Comparison of ENCODE assay signal across 9 cellular contexts in genomic region chr3:51099794-51100542, GRCh38.
DNase-seq lines count a peak whose midpoint lies in the region; ATAC-seq, FAIRE-seq and TF ChIP-seq lines count a peak whose summit lies in the region.
"Had no signal": no experiment of that assay in that cellular context is flagged by ENCODE, and none has a peak within 500 bp of the region (broad histone marks: within the 10 kb centered on the region; RNA-seq: fewer than 3 reads in every experiment).

No MANE protein-coding gene starts in this region.

- H3K27me3 Mint-ChIP-seq in astrocyte (ENCODE audit: low read depth, unreplicated experiment), result no peaks in the 10 kb centered on the region

- H3K9me3 ChIP-seq in A673 (ENCODE audit: low read depth, low read length, poor library complexity, severe bottlenecking) (no peaks in the 10 kb centered on the region), astrocyte (ENCODE audit: insufficient read depth, low read depth, low read length) (no peaks in the 10 kb centered on the region), iPS DF 6.9 (ENCODE audit: control insufficient read depth, insufficient read depth, low read length) (no peaks in the 10 kb centered on the region)

- WGBS in iPS DF 6.9 (ENCODE audit: insufficient coverage, insufficient read length), result no CpG with 5 or more reads among the region's 3 CpGs

- DNase-seq in A673 (ENCODE audit: low spot score), result peak; percentile 51
- peak; percentile 63 for DNase-seq in ELF-1 (ENCODE audit: low read depth, low spot score)
- DNase-seq in NCI-H2029 (lab: John Stamatoyannopoulos, UW), result peak; percentile 43
- peak; percentile 26 for DNase-seq in astrocyte (ENCODE audit: low read depth)
- DNase-seq in iPS DF 6.9 (ENCODE audit: low read depth, low spot score), result peak; percentile 41
- DNase-seq in stromal cell of bone marrow (ENCODE audit: low read depth), result peak; percentile 52

- no TSS peak for BruUV-seq in A673 (replicated peaks; lab: Mats Ljungman, UMichigan)

- no peaks in the 10 kb centered on the region for H3K4me1 ChIP-seq in A673 (ENCODE audit: insufficient read depth, low read length, poor library complexity, severe bottlenecking)
- H3K4me1 ChIP-seq in astrocyte (ENCODE audit: insufficient read depth, low read length), result no peaks in the 10 kb centered on the region
- no peaks in the 10 kb centered on the region for H3K4me1 ChIP-seq in iPS DF 6.9 (ENCODE audit: control insufficient read depth, insufficient read depth, low read length)

- intact Hi-C loops in A673 (cut with micrococcal nuclease; ENCODE audit: unreplicated experiment), result loop anchor here (1.0 kb wide), 1 partner anchor 272 kb away; no protein-coding TSS in a partner anchor

- H3K27ac ChIP-seq in A673 (ENCODE audit: low read depth, low read length, poor library complexity, severe bottlenecking), result no peak overlapping the region
- no peak overlapping the region for H3K27ac ChIP-seq in astrocyte (ENCODE audit: low read depth, low read length)
- no peak overlapping the region for H3K27ac ChIP-seq in iPS DF 6.9 (ENCODE audit: low read length)

- no peak for ATAC-seq in GM21381 (IDR thresholded peaks at IDR 0.05; ENCODE audit: unreplicated experiment)
- ATAC-seq in GM21515 (IDR thresholded peaks at IDR 0.05; ENCODE audit: unreplicated experiment), result no peak

- H3K36me3 ChIP-seq in A673 (ENCODE audit: insufficient read depth, low read length, poor library complexity, severe bottlenecking), result no peaks in the 10 kb centered on the region
- no peaks in the 10 kb centered on the region for H3K36me3 ChIP-seq in astrocyte (ENCODE audit: insufficient read depth, low read length)
- no peaks in the 10 kb centered on the region for H3K36me3 ChIP-seq in iPS DF 6.9 (ENCODE audit: control insufficient read depth, insufficient read depth, low read length)

- TF ChIP-seq CTCF in A673 (conservative IDR thresholded peaks at IDR 0.05; ENCODE audit: low read depth, low read length) (peak; percentile 64), astrocyte (IDR thresholded peaks at IDR 0.05; ENCODE audit: insufficient read depth, low read depth, low read length) (peak; percentile 82)

- POLR2A ChIA-PET in A673 (lab: Charles Lee; ENCODE audit: low non-redundant PET), result no interaction called here

- no peak overlapping the region for H3K4me3 ChIP-seq in A673 (ENCODE audit: low read depth, low read length, poor library complexity, severe bottlenecking)
- no peak overlapping the region for H3K4me3 ChIP-seq in astrocyte (ENCODE audit: insufficient read depth, low read depth, low read length)
- no peak overlapping the region for H3K4me3 ChIP-seq in iPS DF 6.9 (ENCODE audit: low read length)

- H2AFZ ChIP-seq in astrocyte (ENCODE audit: low read depth, low read length), result no peak overlapping the region

- H3K9me3 Mint-ChIP-seq in astrocyte (ENCODE audit: unreplicated experiment), result peaks cover 2% of the 10 kb centered on the region

- H3K36me3 Mint-ChIP-seq in astrocyte (ENCODE audit: low read depth, unreplicated experiment), result no peaks in the 10 kb centered on the region
- H3K36me3 Mint-ChIP-seq: memory B cell had no signal

- CTCF ChIA-PET in A673 (lab: Charles Lee), result interaction anchor here (1.0 to 1.2 kb wide), 2 partner anchors 272 to 275 kb away, joined by 3 to 6 read pairs; no protein-coding TSS in a partner anchor

- H3K4me3 Mint-ChIP-seq in astrocyte (ENCODE audit: unreplicated experiment), result no peak overlapping the region
- H3K4me3 Mint-ChIP-seq: memory B cell had no signal

- no peak overlapping the region for H3K27ac Mint-ChIP-seq in astrocyte (ENCODE audit: unreplicated experiment)
- H3K27ac Mint-ChIP-seq: memory B cell had no signal

- FAIRE-seq in astrocyte (lab: Jason Lieb, UNC), result peak; percentile 72

- H3K27me3 ChIP-seq in A673 (replicated peaks; ENCODE audit: insufficient read depth, low read depth, low read length, poor library complexity) (no peaks in the 10 kb centered on the region), astrocyte (ENCODE audit: insufficient read depth, low read length) (no peaks in the 10 kb centered on the region), iPS DF 6.9 (ENCODE audit: control insufficient read depth, insufficient read depth, low read length) (no peaks in the 10 kb centered on the region)

- H3K9ac ChIP-seq in astrocyte (ENCODE audit: low read length), result no peak overlapping the region

- H4K20me1 ChIP-seq in astrocyte (ENCODE audit: insufficient read depth, low read length), result no peaks in the 10 kb centered on the region

- no peaks in the 10 kb centered on the region for H3K79me2 ChIP-seq in astrocyte (ENCODE audit: insufficient read depth, low read length)

- peaks cover 3% of the 10 kb centered on the region for H3K4me1 Mint-ChIP-seq in astrocyte (ENCODE audit: low read depth, unreplicated experiment)
- H3K4me1 Mint-ChIP-seq: memory B cell had no signal

- H3K4me2 ChIP-seq in astrocyte (ENCODE audit: low read length), result no peak overlapping the region
